In the genomic region with DNA sequence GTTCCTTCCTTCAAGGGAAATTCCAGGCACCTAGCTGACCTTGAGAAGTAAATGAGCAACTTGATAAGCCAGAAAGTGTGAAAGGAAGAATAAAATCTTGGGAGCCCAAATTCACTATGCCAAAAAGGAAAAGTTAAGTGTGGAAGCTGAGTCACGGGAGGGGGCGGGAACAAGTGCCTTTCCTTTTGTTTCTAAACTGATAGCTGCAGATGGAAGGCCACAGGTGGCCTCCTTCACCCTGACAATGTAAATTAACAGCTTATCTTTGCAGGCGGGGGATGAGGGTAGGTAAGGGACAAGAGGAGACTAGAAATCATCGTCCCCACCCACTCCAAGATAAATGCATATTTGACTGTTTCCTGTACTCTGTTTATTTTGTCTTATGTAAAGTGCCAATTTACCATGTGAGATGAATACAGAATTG, we compare ENCODE assay signal across 16 cellular contexts. TPM values are rescaled to one million over a fixed set of nuclear protein-coding genes. Genes with fewer than 3 reads are reported as not detected.
DNase-seq lines count a peak whose midpoint lies in the region; ATAC-seq and TF ChIP-seq lines count a peak whose summit lies in the region.
"Had no signal": no experiment of that assay in that cellular context is flagged by ENCODE, and none has a peak within 500 bp of the region (broad histone marks: within the 10 kb centered on the region; RNA-seq: fewer than 3 reads in every experiment).

No MANE protein-coding gene starts in this region.

- H3K36me3 Mint-ChIP-seq in activated naive CD4-positive, alpha-beta T cell treated with anti-CD3 and anti-CD28 coated beads, Interleukin-2, amount 50 U/mL, for 24 hours: no peaks in the 10 kb centered on the region
- H3K36me3 Mint-ChIP-seq: naive thymus-derived CD8-positive, alpha-beta T cell had no signal

- H3K9me3 ChIP-seq in OCI-LY3 (ENCODE audit: insufficient read depth, low read length): no peaks in the 10 kb centered on the region
- no peaks in the 10 kb centered on the region for H3K9me3 ChIP-seq in iPS-18a (ENCODE audit: control insufficient read depth, low read depth, low read length)
- no peaks in the 10 kb centered on the region for H3K9me3 ChIP-seq in uterus
- H3K9me3 ChIP-seq in tibial artery: no peaks in the 10 kb centered on the region
- H3K9me3 ChIP-seq: gastroesophageal sphincter, SJSA1 had no signal

- H4K20me1 ChIP-seq in OCI-LY3 (ENCODE audit: insufficient read depth, low read length): no peaks in the 10 kb centered on the region

- peaks cover 12% of the 10 kb centered on the region for H3K4me1 ChIP-seq in OCI-LY3 (ENCODE audit: low read length)
- peaks cover 19% of the 10 kb centered on the region for H3K4me1 ChIP-seq in iPS-18a (ENCODE audit: control insufficient read depth, low read depth, low read length)
- H3K4me1 ChIP-seq in uterus: no peaks in the 10 kb centered on the region
- no peaks in the 10 kb centered on the region for H3K4me1 ChIP-seq in tibial artery
- H3K4me1 ChIP-seq: SJSA1 had no signal

- peak overlapping the region; percentile 8; the same call in 1 of the 2 replicates for H3K4me3 ChIP-seq in OCI-LY3 (ENCODE audit: low read length)
- peak overlapping the region; percentile 14 for H3K4me3 ChIP-seq in iPS-18a (ENCODE audit: low read length)
- H3K4me3 ChIP-seq in uterus: no peak overlapping the region
- H3K4me3 ChIP-seq in tibial artery: no peak overlapping the region
- H3K4me3 ChIP-seq: gastroesophageal sphincter, SJSA1 had no signal

- ATAC-seq in GM19328 (IDR thresholded peaks at IDR 0.05; ENCODE audit: unreplicated experiment) (no peak), HG03175 (IDR thresholded peaks at IDR 0.05; ENCODE audit: unreplicated experiment) (no peak)
- ATAC-seq: naive thymus-derived CD8-positive, alpha-beta T cell had no signal

- no peaks in the 10 kb centered on the region for H3K36me3 ChIP-seq in OCI-LY3 (replicated peaks; ENCODE audit: low read depth, low read length)
- no peaks in the 10 kb centered on the region for H3K36me3 ChIP-seq in iPS-18a (ENCODE audit: control insufficient read depth, low read depth, low read length)
- no peaks in the 10 kb centered on the region for H3K36me3 ChIP-seq in uterus
- H3K36me3 ChIP-seq in tibial artery: no peaks in the 10 kb centered on the region
- H3K36me3 ChIP-seq: gastroesophageal sphincter, SJSA1 had no signal

- H3K27ac Mint-ChIP-seq in activated naive CD4-positive, alpha-beta T cell treated with anti-CD3 and anti-CD28 coated beads, Interleukin-2, amount 50 U/mL, for 24 hours: peak overlapping the region; percentile 41

- H3K9ac ChIP-seq in OCI-LY3 (ENCODE audit: low read length) (peak overlapping the region; percentile 21), iPS-18a (ENCODE audit: low read length) (peak overlapping the region; percentile 79)

- 0 out of 2 replicates have a peak, but pooled peaks cover 2% of the 10 kb centered on the region for H3K27me3 ChIP-seq in OCI-LY3 (ENCODE audit: low read depth, low read length)
- H3K27me3 ChIP-seq in iPS-18a (ENCODE audit: control insufficient read depth, insufficient read depth, low read length): no peaks in the 10 kb centered on the region
- H3K27me3 ChIP-seq in uterus: no peaks in the 10 kb centered on the region
- no peaks in the 10 kb centered on the region for H3K27me3 ChIP-seq in tibial artery
- H3K27me3 ChIP-seq: SJSA1 had no signal

- H3K27ac ChIP-seq in OCI-LY3 (ENCODE audit: low read length): peak overlapping the region; percentile 29
- peak overlapping the region; percentile 92 for H3K27ac ChIP-seq in iPS-18a (ENCODE audit: low read length)
- H3K27ac ChIP-seq in uterus: peak overlapping the region; percentile 42 to 58
- H3K27ac ChIP-seq in tibial artery: peak overlapping the region in 1 of 2 donors; percentile 30
- H3K27ac ChIP-seq: SJSA1 had no signal

- peak overlapping the region; percentile 85 for H2AFZ ChIP-seq in OCI-LY3 (ENCODE audit: low read depth, low read length)

- H3K4me1 Mint-ChIP-seq in activated naive CD4-positive, alpha-beta T cell treated with anti-CD3 and anti-CD28 coated beads, Interleukin-2, amount 50 U/mL, for 24 hours: peaks cover 10% of the 10 kb centered on the region

- intact Hi-C loops in uterus (cut with DNase I; ENCODE audit: low total_unique reads) (no loop called here), tibial artery (cut with DNase I; ENCODE audit: low total_unique reads) (no loop called here)

- TF ChIP-seq CTCF in OCI-LY3 (IDR thresholded peaks at IDR 0.05; ENCODE audit: low read depth, low read length) (no peak), uterus (IDR thresholded peaks at IDR 0.05) (no peak), tibial artery (IDR thresholded peaks at IDR 0.05) (no peak)

- no peak overlapping the region for H3K4me3 Mint-ChIP-seq in activated naive CD4-positive, alpha-beta T cell treated with anti-CD3 and anti-CD28 coated beads, Interleukin-2, amount 50 U/mL, for 24 hours
- H3K4me3 Mint-ChIP-seq: naive thymus-derived CD8-positive, alpha-beta T cell had no signal

- H3K9me3 Mint-ChIP-seq in activated naive CD4-positive, alpha-beta T cell treated with anti-CD3 and anti-CD28 coated beads, Interleukin-2, amount 50 U/mL, for 24 hours: no peaks in the 10 kb centered on the region
- H3K9me3 Mint-ChIP-seq: naive thymus-derived CD8-positive, alpha-beta T cell had no signal

- H3K27me3 Mint-ChIP-seq in activated naive CD4-positive, alpha-beta T cell treated with anti-CD3 and anti-CD28 coated beads, Interleukin-2, amount 50 U/mL, for 24 hours: no peaks in the 10 kb centered on the region
- H3K27me3 Mint-ChIP-seq: naive thymus-derived CD8-positive, alpha-beta T cell had no signal

- no peaks in the 10 kb centered on the region for H3K79me2 ChIP-seq in OCI-LY3 (ENCODE audit: low read length)

- DNase-seq in activated naive CD4-positive, alpha-beta T cell treated with Interleukin-2 at 50 U/mL for 16 hours: no peak
- DNase-seq in uterus (peak in 1 of 2 donors; percentile 24), tibial artery (no peak)
- DNase-seq: AML-193; naive thymus-derived CD8-positive, alpha-beta T cell; stimulated activated CD4-positive, alpha-beta T cell treated with anti-CD3 and anti-CD28 coated beads, Interleukin-2, amount 100 ng/mL, for 24 hours had no signal

- peak overlapping the region; percentile 38 for H3K4me2 ChIP-seq in OCI-LY3 (ENCODE audit: low read length)

- no peak for TF ChIP-seq POLR2A in uterus (IDR thresholded peaks at IDR 0.05)

RNA-seq across cellular contexts. Expression of gene TREH, which starts 36.4 kb away (rescaled TPM):
- not detected for total RNA-seq in uterus
- total RNA-seq: activated CD8-positive, alpha-beta memory T cell treated with anti-CD3 and anti-CD28 coated beads for 36 hours; gastroesophageal sphincter; M059J; naive thymus-derived CD8-positive, alpha-beta T cell; SJSA1; urinary bladder had no signal

Comparison
In these comparisons a context has a peak if more than half of its experiments do, and no peak if none do; other contexts are left out.
1. H3K4me3 ChIP-seq: peak in OCI-LY3 (single experiment) and iPS-18a (single experiment); none in uterus (0 of 2) and tibial artery (0 of 2).